8 cellular contexts compared by ENCODE assay signal in genomic region chr9:129177791-129178578, GRCh38. TPM values are rescaled to one million over a fixed set of nuclear protein-coding genes. Genes with fewer than 3 reads are reported as not detected.
DNase-seq lines count a peak whose midpoint lies in the region; ATAC-seq and TF ChIP-seq lines count a peak whose summit lies in the region.

Gene IER5L, minus strand, starts transcription at chr9:129178261. Its CDS starts 209 bp downstream, at chr9:129178052.

- H3K4me3 ChIP-seq in Caco-2 (ENCODE audit: low read depth, low read length) (peak within 1 kb of the TSS; percentile 81), NT2/D1 (ENCODE audit: insufficient read length, low read depth) (peak within 1 kb of the TSS; percentile 85)

- peaks cover 12% of the 10 kb centered on the region for H3K36me3 Mint-ChIP-seq in Caco-2 (ENCODE audit: insufficient read depth, unreplicated experiment)
- H3K36me3 Mint-ChIP-seq in endothelial cell (ENCODE audit: low read depth, unreplicated experiment) = peaks cover 3% of the 10 kb centered on the region

- H3K9me3 Mint-ChIP-seq in Caco-2 (ENCODE audit: unreplicated experiment) (no peaks in the 10 kb centered on the region), endothelial cell (ENCODE audit: unreplicated experiment) (no peaks in the 10 kb centered on the region)

- peak; percentile 97 for DNase-seq in Caco-2
- DNase-seq in HUDEP-2 (lab: John Stamatoyannopoulos, UW; ENCODE audit: unreplicated experiment in 76 of 76) = peak in 73 of 76 experiments; percentile 37 to 91 (median 81)
- DNase-seq in NT2/D1 (ENCODE audit: low read depth, low spot score) = peak; percentile 93
- DNase-seq in activated CD8-positive, alpha-beta memory T cell treated with anti-CD3 and anti-CD28 coated beads, Interleukin-2, amount 50 U/mL, for 4 hours = peak; percentile 94
- peak; percentile 93 for DNase-seq in endothelial cell (ENCODE audit: low spot score)
- peak; percentile 97 for DNase-seq in midbrain (lab: John Stamatoyannopoulos, UW)
- DNase-seq in stimulated activated CD8-positive, alpha-beta memory T cell treated with anti-CD3 and anti-CD28 coated beads, Interleukin-15, amount 100 ng/mL, for 4 hours (ENCODE audit: low read depth in 2 of 2) = peak; percentile 88 to 90

- POLR2A ChIA-PET in Caco-2 (lab: Charles Lee) = interaction anchor here (0.5 to 1.7 kb wide), 25 partner anchors 11 to 586 kb away, joined by 3 to 17 read pairs (median 5); partner anchors contain the start of genes DOLPP1, NTMT1 and TBC1D13

- no peaks in the 10 kb centered on the region for H3K27me3 ChIP-seq in Caco-2 (replicated peaks; ENCODE audit: control insufficient read depth, insufficient read depth, low read length)
- H3K27me3 ChIP-seq in NT2/D1 (ENCODE audit: insufficient read depth, insufficient read length) = peaks cover 51% of the 10 kb centered on the region

- H3K4me1 Mint-ChIP-seq in Caco-2 (ENCODE audit: low read depth, unreplicated experiment) (peaks cover 27% of the 10 kb centered on the region), endothelial cell (ENCODE audit: unreplicated experiment) (peaks cover 3% of the 10 kb centered on the region)

- H3K4me1 ChIP-seq in Caco-2 (peaks cover 49% of the 10 kb centered on the region), NT2/D1 (ENCODE audit: insufficient read depth, insufficient read length) (peaks cover 21% of the 10 kb centered on the region)

- H3K9me3 ChIP-seq in Caco-2 (no peaks in the 10 kb centered on the region), NT2/D1 (ENCODE audit: insufficient read depth, low read length) (no peaks in the 10 kb centered on the region)

- H3K36me3 ChIP-seq in Caco-2 (ENCODE audit: control insufficient read depth, insufficient read depth, low read length) (no peaks in the 10 kb centered on the region), NT2/D1 (ENCODE audit: insufficient read depth, insufficient read length, low read length) (peaks cover 6% of the 10 kb centered on the region)

- peak within 1 kb of the TSS; percentile 30 for H3K27ac Mint-ChIP-seq in Caco-2 (ENCODE audit: unreplicated experiment)
- H3K27ac Mint-ChIP-seq in endothelial cell (ENCODE audit: unreplicated experiment) = no peak within 1 kb of the TSS

- CTCF ChIA-PET in Caco-2 (lab: Charles Lee) = interaction anchor here (0.6 to 1.4 kb wide), 7 partner anchors 11 to 446 kb away, joined by 3 to 7 read pairs (median 3); no protein-coding TSS in a partner anchor

- peak; percentile 82 for ATAC-seq in GM21390 (IDR thresholded peaks at IDR 0.05; ENCODE audit: unreplicated experiment)

- TF ChIP-seq CTCF in Caco-2 (IDR thresholded peaks at IDR 0.05; ENCODE audit: insufficient read depth in 1 of 2, low read depth in 1 of 2, low read length in 1 of 2, severe bottlenecking in 1 of 2, unreplicated experiment in 1 of 2) (no peak), endothelial cell (IDR thresholded peaks at IDR 0.05; ENCODE audit: unreplicated experiment) (no peak)

- H3K27me3 Mint-ChIP-seq in Caco-2 (ENCODE audit: insufficient read depth, unreplicated experiment) (no peaks in the 10 kb centered on the region), endothelial cell (ENCODE audit: unreplicated experiment) (peaks cover 15% of the 10 kb centered on the region)

- BruUV-seq in Caco-2 (replicated peaks; lab: Mats Ljungman, UMichigan) = no TSS peak

- peak within 1 kb of the TSS; percentile 94 for H3K9ac ChIP-seq in NT2/D1 (ENCODE audit: insufficient read length, low read depth)

- intact Hi-C loops in Caco-2 (cut with micrococcal nuclease; ENCODE audit: unreplicated experiment) = loop anchor here (2.0 to 10.0 kb wide), 4 partner anchors 25 to 437 kb away; no protein-coding TSS in a partner anchor

- H3K4me3 Mint-ChIP-seq in Caco-2 (ENCODE audit: unreplicated experiment) (peak within 1 kb of the TSS; percentile 89), endothelial cell (ENCODE audit: unreplicated experiment) (peak within 1 kb of the TSS; percentile 93)

RNA-seq across cellular contexts. Expression of gene IER5L, which starts in this region (rescaled TPM):
- total RNA-seq in Caco-2 (2022) (3.9 and 4.1 TPM in 2 replicates), endothelial cell (ENCODE audit: unreplicated experiment) (5.2 TPM)

Comparison
In these comparisons a context has a peak if more than half of its experiments do, and no peak if none do; other contexts are left out.
1. Peak in every context shown above with its lines: DNase-seq, ATAC-seq and H3K4me3 ChIP-seq.